ENCODE assay signal across 25 cellular contexts in the genomic region with DNA sequence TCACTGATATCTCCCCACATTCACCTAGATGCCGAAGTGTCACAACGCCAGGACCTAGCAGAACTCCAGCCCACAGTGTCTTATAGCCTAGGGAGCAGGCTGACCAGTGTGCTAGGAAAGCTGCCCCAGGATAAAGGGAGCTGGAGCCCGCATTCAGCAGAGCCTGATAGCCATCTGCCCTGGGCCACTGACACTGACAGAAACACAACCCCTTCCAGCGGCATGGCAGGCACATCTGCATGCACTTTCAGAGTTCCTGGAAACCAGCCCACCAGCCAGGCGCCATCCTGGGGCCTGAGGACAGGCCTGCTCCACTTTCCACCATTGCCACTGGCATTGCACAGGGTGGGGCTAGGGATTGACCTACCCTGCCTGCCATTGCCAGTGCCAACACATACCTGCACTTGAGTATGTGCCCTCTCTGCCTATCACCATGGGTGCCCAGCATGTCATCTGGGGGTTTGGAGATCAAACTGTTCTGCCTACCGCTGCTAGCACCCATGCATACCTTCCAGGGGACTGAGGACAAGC.
"Had no signal": no experiment of that assay in that cellular context is flagged by ENCODE, and none has a peak within 500 bp of the region (broad histone marks: within the 10 kb centered on the region; RNA-seq: fewer than 3 reads in every experiment).

No MANE protein-coding gene starts in this region.

- H3K27me3 Mint-ChIP-seq: activated CD8-positive, alpha-beta T cell treated with anti-CD3 and anti-CD28 coated beads for 36 hours; activated naive CD8-positive, alpha-beta T cell treated with anti-CD3 and anti-CD28 coated beads, Interleukin-2, amount 10 ng/mL, durations not matched to agents 7 days and 5 days; T-helper 17 cell had no signal

- DNase-seq: activated B cell treated with CpG ODN at 0.5 μM for 24 hours; activated CD4-positive, alpha-beta T cell treated with anti-CD3 and anti-CD28 coated beads for 1 hour; activated CD4-positive, alpha-beta T cell treated with anti-CD3 and anti-CD28 coated beads, Interleukin-2, amount 50 U/mL, for 1 hour; activated CD8-positive, alpha-beta memory T cell treated with anti-CD3 and anti-CD28 coated beads, Interleukin-2, amount 50 U/mL, for 4 hours; activated CD8-positive, alpha-beta T cell treated with anti-CD3 and anti-CD28 coated beads for 36 hours; activated naive CD4-positive, alpha-beta T cell treated with anti-CD3 and anti-CD28 coated beads, Interleukin-2, amount 50 U/mL, for 16 hours; activated naive CD8-positive, alpha-beta T cell treated with anti-CD3 and anti-CD28 coated beads, Interleukin-2, amount 10 ng/mL, durations not matched to agents 7 days and 5 days; activated T-cell treated with anti-CD3 and anti-CD28 coated beads, Interleukin-2, amount 50 U/mL, for 72 hours; adrenal gland; anterior cingulate cortex; MM.1S; NCI-H1105; NCI-H1436; NCI-H1694 treated with DMSO at 0.1 percent for 48 hours; NCI-H510A treated with DMSO at 0.1 percent for 48 hours; NK-92 treated with Interleukin-12 subunit alpha and Interleukin-12 subunit beta, amount 100 ng/mL, for 24 hours; OCI-M1; RPMI8226; SJCRH30; T-helper 17 cell; T-helper 9 cell had no signal

- H3K4me3 Mint-ChIP-seq: activated B cell treated with CpG ODN at 0.5 μM for 24 hours; activated CD8-positive, alpha-beta T cell treated with anti-CD3 and anti-CD28 coated beads for 36 hours; activated naive CD8-positive, alpha-beta T cell treated with anti-CD3 and anti-CD28 coated beads, Interleukin-2, amount 10 ng/mL, durations not matched to agents 7 days and 5 days; activated T-cell treated with anti-CD3 and anti-CD28 coated beads, Interleukin-2, amount 50 U/mL, for 72 hours; T-helper 17 cell had no signal

- H3K4me3 ChIP-seq: adrenal gland, K562, SJCRH30 had no signal

- H3K36me3 Mint-ChIP-seq: activated naive CD8-positive, alpha-beta T cell treated with anti-CD3 and anti-CD28 coated beads, Interleukin-2, amount 10 ng/mL, durations not matched to agents 7 days and 5 days had no signal

- H3K4me1 ChIP-seq: adrenal gland, SJCRH30 had no signal

- H3K9me3 ChIP-seq: adrenal gland, SJCRH30 had no signal

- H3K27ac Mint-ChIP-seq: activated B cell treated with CpG ODN at 0.5 μM for 24 hours; activated CD8-positive, alpha-beta T cell treated with anti-CD3 and anti-CD28 coated beads for 36 hours; activated naive CD8-positive, alpha-beta T cell treated with anti-CD3 and anti-CD28 coated beads, Interleukin-2, amount 10 ng/mL, durations not matched to agents 7 days and 5 days; activated T-cell treated with anti-CD3 and anti-CD28 coated beads, Interleukin-2, amount 50 U/mL, for 72 hours; activated T-helper 2 cell treated with anti-CD3 and anti-CD28 coated beads, Interferon-gamma antibody, Interleukin-2, Interleukin-4, amounts not matched to agents 10 μg/mL and 5 μg/mL and 100 μg/mL, durations not matched to agents 14 hours and 24 hours and 36 hours; T-helper 17 cell had no signal

- FAIRE-seq: K562 had no signal

- H3K36me3 ChIP-seq: adrenal gland, SJCRH30 had no signal

- ATAC-seq: activated CD8-positive, alpha-beta T cell treated with anti-CD3 and anti-CD28 coated beads for 36 hours; activated T-cell treated with anti-CD3 and anti-CD28 coated beads, Interleukin-2, amount 50 U/mL, for 72 hours; K562; Panc1; Right ventricle myocardium inferior; T-helper 17 cell had no signal

- H3K27me3 ChIP-seq: adrenal gland, SJCRH30 had no signal

- H3K27ac ChIP-seq: adrenal gland, SJCRH30 had no signal

- H3K4me1 Mint-ChIP-seq: activated B cell treated with CpG ODN at 0.5 μM for 24 hours; activated naive CD8-positive, alpha-beta T cell treated with anti-CD3 and anti-CD28 coated beads, Interleukin-2, amount 10 ng/mL, durations not matched to agents 7 days and 5 days; T-helper 17 cell had no signal
